Comparison of ENCODE assay signal across 24 cellular contexts in genomic region chrX:97524340-97524739, GRCh38.
A peak's percentile ranks its signal among the peaks of the same experiment; 100 is the strongest.
DNase-seq lines count a peak whose midpoint lies in the region; ATAC-seq, FAIRE-seq and TF ChIP-seq lines count a peak whose summit lies in the region.
"Had no signal": no experiment of that assay in that cellular context is flagged by ENCODE, and none has a peak within 500 bp of the region (broad histone marks: within the 10 kb centered on the region; RNA-seq: fewer than 3 reads in every experiment).

No MANE protein-coding gene starts in this region.

- peak; percentile 61 for FAIRE-seq in GM19239 (lab: Jason Lieb, UNC)
- FAIRE-seq: G401.6, GM12892, HTR-8/SVneo had no signal

- H3K4me2 ChIP-seq in PC-3 (ENCODE audit: low read length) (peak overlapping the region; percentile 84), MM.1S (ENCODE audit: low read depth, low read length) (no peak overlapping the region)

- H3F3A ChIP-seq in PC-3 (ENCODE audit: low read length, unreplicated experiment) = peaks cover 6% of the 10 kb centered on the region
- no peaks in the 10 kb centered on the region for H3F3A ChIP-seq in MM.1S (ENCODE audit: insufficient read depth, low read length)

- H3K4me3 ChIP-seq in PC-3 (ENCODE audit: low read length) (peak overlapping the region; percentile 55), epithelial cell of esophagus (ENCODE audit: low read length) (no peak overlapping the region), HAP-1 (no peak overlapping the region), MM.1S (ENCODE audit: low read length) (no peak overlapping the region)
- H3K4me3 ChIP-seq: MG63, Peyer's patch had no signal

- no peaks in the 10 kb centered on the region for H4K20me1 ChIP-seq in PC-3 (ENCODE audit: low read length)
- H4K20me1 ChIP-seq in MM.1S (ENCODE audit: insufficient read depth, low read length) = no peaks in the 10 kb centered on the region

- DNase-seq in GM19239 (ENCODE audit: insufficient read length, low spot score) (no peak), PC-3 (peak; percentile 67), epithelial cell of esophagus (ENCODE audit: low read depth) (peak; percentile 1), HAP-1 (ENCODE audit: low spot score in 2 of 2) (no peak), SHP77 treated with DMSO at 0.1 percent for 48 hours (lab: John Stamatoyannopoulos, UW) (no peak), MM.1S (no peak)
- DNase-seq: CD4-positive, CD25-positive, alpha-beta regulatory T cell; COR-L47; DND-41; GOT3; Kasumi-1; MG63; NCI-H1048; NCI-H1436 treated with DMSO at 0.1 percent for 48 hours; NCI-H1930; NCI-H2227 treated with DMSO at 0.1 percent for 48 hours; NCI-H524; NCI-H82; Peyer's patch had no signal

- no peaks in the 10 kb centered on the region for H3K36me3 ChIP-seq in PC-3 (ENCODE audit: low read depth, low read length)
- no peaks in the 10 kb centered on the region for H3K36me3 ChIP-seq in HAP-1 (replicated peaks)
- H3K36me3 ChIP-seq in MM.1S (replicated peaks; ENCODE audit: insufficient read depth, low read length) = no peaks in the 10 kb centered on the region
- H3K36me3 ChIP-seq: MG63, Peyer's patch had no signal

- H3K9me3 ChIP-seq in PC-3 (ENCODE audit: low read length) (no peaks in the 10 kb centered on the region), HAP-1 (no peaks in the 10 kb centered on the region), MM.1S (replicated peaks; ENCODE audit: insufficient read depth, low read length) (no peaks in the 10 kb centered on the region)
- H3K9me3 ChIP-seq: MG63, Peyer's patch had no signal

- H3K27ac ChIP-seq in PC-3 (ENCODE audit: low read length) (peak overlapping the region; percentile 90), MM.1S (ENCODE audit: low read length) (no peak overlapping the region)
- H3K27ac ChIP-seq: Peyer's patch had no signal

- BruUV-seq in PC-3 (replicated peaks; lab: Mats Ljungman, UMichigan) = no TSS peak

- H3K27me3 ChIP-seq in PC-3 (ENCODE audit: low read length) = no peaks in the 10 kb centered on the region
- no peaks in the 10 kb centered on the region for H3K27me3 ChIP-seq in HAP-1 (ENCODE audit: low read depth)
- H3K27me3 ChIP-seq in MM.1S (replicated peaks; ENCODE audit: insufficient read depth, low read length) = no peaks in the 10 kb centered on the region
- H3K27me3 ChIP-seq: MG63, Peyer's patch had no signal

- POLR2A ChIA-PET in PC-3 (lab: Charles Lee; ENCODE audit: unreplicated experiment) = interaction anchor here (0.6 kb wide), 1 partner anchor 135 kb away, joined by 9 read pairs; no protein-coding TSS in a partner anchor

- H3K9ac ChIP-seq in PC-3 (ENCODE audit: low read length) (peak overlapping the region; percentile 59), MM.1S (ENCODE audit: low read length) (no peak overlapping the region)

- CTCF ChIA-PET in PC-3 (lab: Charles Lee) = no interaction called here

- H2AFZ ChIP-seq in PC-3 (ENCODE audit: low read length) (no peak overlapping the region), MM.1S (ENCODE audit: low read length) (no peak overlapping the region)

- ATAC-seq in PC-3 = peak; percentile 84
- no peak for ATAC-seq in GM19463 (IDR thresholded peaks at IDR 0.05; ENCODE audit: unreplicated experiment)
- ATAC-seq: HCT116 had no signal

- H3K9me2 ChIP-seq in PC-3 (replicated peaks; ENCODE audit: low read length) (no peaks in the 10 kb centered on the region), MM.1S (replicated peaks; ENCODE audit: insufficient read depth, low read length) (no peaks in the 10 kb centered on the region)

- in situ Hi-C loops in HAP-1 (cut with MboI; ENCODE audit: low sequenced_read_pairs) = no loop called here

- H3K79me2 ChIP-seq in PC-3 (ENCODE audit: low read length) (no peaks in the 10 kb centered on the region), MM.1S (ENCODE audit: low read length) (no peaks in the 10 kb centered on the region)

- H3K4me1 ChIP-seq in PC-3 (ENCODE audit: insufficient read depth, low read length) (peaks cover 29% of the 10 kb centered on the region), HAP-1 (peaks cover 4% of the 10 kb centered on the region), MM.1S (ENCODE audit: low read length) (no peaks in the 10 kb centered on the region)
- H3K4me1 ChIP-seq: Peyer's patch had no signal

- TF ChIP-seq CTCF in PC-3 (conservative IDR thresholded peaks at IDR 0.05; ENCODE audit: low read depth, low read length) (no peak), epithelial cell of esophagus (IDR thresholded peaks at IDR 0.05; ENCODE audit: insufficient read depth, low read depth, low read length, missing control alignments) (no peak), MM.1S (IDR thresholded peaks at IDR 0.05; ENCODE audit: low read length) (no peak)

- intact Hi-C loops in PC-3 (cut with micrococcal nuclease) = no loop called here

Comparison
In these comparisons a context has a peak if more than half of its experiments do, and no peak if none do; other contexts are left out.
1. DNase-seq: peak in PC-3 (single experiment) and epithelial cell of esophagus (single experiment); none in GM19239 (single experiment), HAP-1 (0 of 2), SHP77 treated with DMSO at 0.1 percent for 48 hours (single experiment) and MM.1S (single experiment).